Comparison of ENCODE assay signal across 18 cellular contexts in the genomic region with DNA sequence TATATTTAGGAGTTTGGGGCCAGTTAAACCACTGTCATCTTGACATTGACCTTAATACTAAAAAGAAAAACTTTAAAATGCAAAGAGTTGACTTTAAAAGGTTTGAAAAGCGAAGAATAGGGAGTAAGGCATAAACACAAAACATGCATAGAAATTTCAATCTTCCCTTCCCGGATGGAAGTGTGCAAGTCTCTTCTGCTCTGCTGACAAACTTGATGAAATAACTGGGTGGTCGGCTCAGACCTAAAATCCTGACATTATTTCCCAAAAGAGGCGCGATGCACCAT. TPM values are rescaled to one million over a fixed set of nuclear protein-coding genes. Genes with fewer than 3 reads are reported as not detected.
A peak's percentile ranks its signal among the peaks of the same experiment; 100 is the strongest.
DNase-seq lines count a peak whose midpoint lies in the region; ATAC-seq and TF ChIP-seq lines count a peak whose summit lies in the region.
"Had no signal": no experiment of that assay in that cellular context is flagged by ENCODE, and none has a peak within 500 bp of the region (broad histone marks: within the 10 kb centered on the region; RNA-seq: fewer than 3 reads in every experiment).

No MANE protein-coding gene starts in this region.

- H3K4me3 Mint-ChIP-seq in CD4-positive, alpha-beta T cell, result peak overlapping the region; percentile 63
- H3K4me3 Mint-ChIP-seq in activated T-helper 2 cell treated with anti-CD3 and anti-CD28 coated beads, Interferon-gamma antibody, Interleukin-2, Interleukin-4, amounts not matched to agents 10 μg/mL and 5 μg/mL and 100 μg/mL, durations not matched to agents 14 hours and 24 hours and 36 hours (ENCODE audit: low read depth), result peak overlapping the region; percentile 74
- H3K4me3 Mint-ChIP-seq in nephron progenitor cell, result peak overlapping the region; percentile 78
- no peak overlapping the region for H3K4me3 Mint-ChIP-seq in glutamatergic neuron (ENCODE audit: unreplicated experiment)

- no peak overlapping the region for H3K27ac ChIP-seq in CD4-positive, alpha-beta T cell (ENCODE audit: low read depth, low read length)
- no peak overlapping the region for H3K27ac ChIP-seq in GM23248
- H3K27ac ChIP-seq: RWPE1 had no signal

- no peak for TF ChIP-seq CTCF in CD4-positive, alpha-beta T cell (IDR thresholded peaks at IDR 0.05)
- no peak for TF ChIP-seq CTCF in nephron progenitor cell (IDR thresholded peaks at IDR 0.05)
- no peak for TF ChIP-seq CTCF in glutamatergic neuron (IDR thresholded peaks at IDR 0.05; ENCODE audit: partially characterized antibody, unreplicated experiment)

- no peak for DNase-seq in CD4-positive, alpha-beta T cell
- DNase-seq in GM23248 (no peak), nephron progenitor cell (no peak), glutamatergic neuron (no peak), kidney glomerular epithelial cell (lab: John Stamatoyannopoulos, UW) (no peak)
- DNase-seq in activated T-helper 2 cell treated with anti-CD3 and anti-CD28 coated beads, Interferon-gamma antibody, Interleukin-2, Interleukin-4, amounts not matched to agents 10 μg/mL and 5 μg/mL and 100 μg/mL, durations not matched to agents 14 hours and 24 hours and 36 hours (ENCODE audit: low spot score), result no peak
- DNase-seq: activated CD4-positive, alpha-beta T cell treated with anti-CD3 and anti-CD28 coated beads, Interleukin-2, amount 50 U/mL, for 4 hours; activated naive CD4-positive, alpha-beta T cell treated with anti-CD3 and anti-CD28 coated beads, Interleukin-2, amount 50 U/mL, for 16 hours; CD8-positive, alpha-beta T cell; central memory CD4-positive, alpha-beta T cell; kidney; NCI-H187; NCI-H526 treated with DMSO at 0.1 percent for 48 hours; stimulated activated CD4-positive, alpha-beta T cell treated with anti-CD3 and anti-CD28 coated beads, Interleukin-2, amount 100 ng/mL, for 48 hours; T-helper 9 cell had no signal

- no peaks in the 10 kb centered on the region for H3K79me2 ChIP-seq in GM23248 (ENCODE audit: insufficient read depth)

- H3K4me1 ChIP-seq in GM23248 (ENCODE audit: insufficient read depth), result peaks cover 5% of the 10 kb centered on the region

- CTCF ChIA-PET in CD4-positive, alpha-beta T cell (lab: Charles Lee), result no interaction called here

- in situ Hi-C loops in GM23248 (cut with MboI), result no loop called here

- H3K27me3 Mint-ChIP-seq in CD4-positive, alpha-beta T cell, result peaks cover 94% of the 10 kb centered on the region
- H3K27me3 Mint-ChIP-seq in activated T-helper 2 cell treated with anti-CD3 and anti-CD28 coated beads, Interferon-gamma antibody, Interleukin-2, Interleukin-4, amounts not matched to agents 10 μg/mL and 5 μg/mL and 100 μg/mL, durations not matched to agents 14 hours and 24 hours and 36 hours (ENCODE audit: low read depth), result peaks cover 78% of the 10 kb centered on the region
- H3K27me3 Mint-ChIP-seq in nephron progenitor cell (ENCODE audit: low read depth, poor library complexity) (peaks cover 92% of the 10 kb centered on the region), glutamatergic neuron (ENCODE audit: unreplicated experiment) (peaks cover 25% of the 10 kb centered on the region)

- H3K36me3 Mint-ChIP-seq in CD4-positive, alpha-beta T cell (ENCODE audit: low read depth), result peaks cover 5% of the 10 kb centered on the region
- H3K36me3 Mint-ChIP-seq in activated T-helper 2 cell treated with anti-CD3 and anti-CD28 coated beads, Interferon-gamma antibody, Interleukin-2, Interleukin-4, amounts not matched to agents 10 μg/mL and 5 μg/mL and 100 μg/mL, durations not matched to agents 14 hours and 24 hours and 36 hours (ENCODE audit: low read depth), result no peaks in the 10 kb centered on the region
- H3K36me3 Mint-ChIP-seq in nephron progenitor cell (ENCODE audit: low read depth) (no peaks in the 10 kb centered on the region), glutamatergic neuron (ENCODE audit: unreplicated experiment) (peaks cover 4% of the 10 kb centered on the region)

- intact Hi-C loops in CD4-positive, alpha-beta T cell (cut with DNase I, micrococcal nuclease), result loop anchor here in 1 of 2 experiments (2.0 to 5.0 kb wide), 4 partner anchors 25 to 825 kb away; a partner anchor contains a TSS
- intact Hi-C loops in activated T-helper 2 cell treated with anti-CD3 and anti-CD28 coated beads, Interferon-gamma antibody, Interleukin-2, Interleukin-4, amounts not matched to agents 10 μg/mL and 5 μg/mL and 100 μg/mL, durations not matched to agents 14 hours and 24 hours and 36 hours (cut with micrococcal nuclease), result loop anchor here (1.0 to 5.0 kb wide), 7 partner anchors 25 to 845 kb away; a partner anchor contains a TSS

- peaks cover 98% of the 10 kb centered on the region for H3K27me3 ChIP-seq in CD4-positive, alpha-beta T cell (ENCODE audit: control insufficient read depth, insufficient read depth, low read length)
- peaks cover 84% of the 10 kb centered on the region for H3K27me3 ChIP-seq in GM23248 (replicated peaks; ENCODE audit: insufficient read depth)

- no peaks in the 10 kb centered on the region for H4K20me1 ChIP-seq in GM23248 (ENCODE audit: insufficient read depth)

- peaks cover 32% of the 10 kb centered on the region for H3K4me1 Mint-ChIP-seq in CD4-positive, alpha-beta T cell (ENCODE audit: low read depth)
- H3K4me1 Mint-ChIP-seq in activated T-helper 2 cell treated with anti-CD3 and anti-CD28 coated beads, Interferon-gamma antibody, Interleukin-2, Interleukin-4, amounts not matched to agents 10 μg/mL and 5 μg/mL and 100 μg/mL, durations not matched to agents 14 hours and 24 hours and 36 hours (ENCODE audit: low read depth), result peaks cover 46% of the 10 kb centered on the region
- peaks cover 29% of the 10 kb centered on the region for H3K4me1 Mint-ChIP-seq in nephron progenitor cell
- peaks cover 1% of the 10 kb centered on the region for H3K4me1 Mint-ChIP-seq in glutamatergic neuron (ENCODE audit: low read depth, unreplicated experiment)

- ATAC-seq in CD4-positive, alpha-beta T cell (ENCODE audit: poor library complexity), result no peak
- no peak for ATAC-seq in GM18868 (IDR thresholded peaks at IDR 0.05; ENCODE audit: unreplicated experiment)
- ATAC-seq: CD8-positive, alpha-beta T cell had no signal

- peak overlapping the region; percentile 86; the same call in 1 of the 2 replicates for H3K4me3 ChIP-seq in GM23248

- POLR2A ChIA-PET in CD4-positive, alpha-beta T cell (lab: Charles Lee), result interaction anchor here (2.1 kb wide), 1 partner anchor 19 kb away, joined by 6 read pairs; no protein-coding TSS in a partner anchor

- no peaks in the 10 kb centered on the region for H3F3A ChIP-seq in GM23248 (ENCODE audit: insufficient read depth)

- H3K36me3 ChIP-seq in GM23248 (ENCODE audit: low read depth), result no peaks in the 10 kb centered on the region
- H3K36me3 ChIP-seq: right atrium auricular region had no signal

- WGBS in GM23248 (ENCODE audit: low coverage in 1 of 2, low lambda C conversion rate in 2 of 2, missing lambda C conversion rate in 2 of 2), 2 experiments, result 46 to 47% methylated on average over 5 of the region's 5 CpGs

- H2AFZ ChIP-seq in GM23248, result no peak overlapping the region

- H3K9ac ChIP-seq in GM23248, result no peak overlapping the region

- peak overlapping the region; percentile 95 for H3K4me2 ChIP-seq in GM23248 (ENCODE audit: unreplicated experiment)

- H3K9me3 Mint-ChIP-seq in CD4-positive, alpha-beta T cell, result peaks cover 13% of the 10 kb centered on the region
- no peaks in the 10 kb centered on the region for H3K9me3 Mint-ChIP-seq in activated T-helper 2 cell treated with anti-CD3 and anti-CD28 coated beads, Interferon-gamma antibody, Interleukin-2, Interleukin-4, amounts not matched to agents 10 μg/mL and 5 μg/mL and 100 μg/mL, durations not matched to agents 14 hours and 24 hours and 36 hours
- H3K9me3 Mint-ChIP-seq in nephron progenitor cell, result peaks cover 3% of the 10 kb centered on the region
- H3K9me3 Mint-ChIP-seq in glutamatergic neuron (ENCODE audit: unreplicated experiment), result peaks cover 11% of the 10 kb centered on the region

- peak overlapping the region; percentile 32 for H3K27ac Mint-ChIP-seq in CD4-positive, alpha-beta T cell
- H3K27ac Mint-ChIP-seq in activated T-helper 2 cell treated with anti-CD3 and anti-CD28 coated beads, Interferon-gamma antibody, Interleukin-2, Interleukin-4, amounts not matched to agents 10 μg/mL and 5 μg/mL and 100 μg/mL, durations not matched to agents 14 hours and 24 hours and 36 hours, result no peak overlapping the region
- H3K27ac Mint-ChIP-seq in nephron progenitor cell (no peak overlapping the region), glutamatergic neuron (ENCODE audit: unreplicated experiment) (no peak overlapping the region)
- H3K27ac Mint-ChIP-seq: CD8-positive, alpha-beta T cell had no signal

- H3K9me3 ChIP-seq in CD4-positive, alpha-beta T cell (ENCODE audit: control insufficient read depth, low read length), result peaks cover 45% of the 10 kb centered on the region
- no peaks in the 10 kb centered on the region for H3K9me3 ChIP-seq in GM23248 (ENCODE audit: low read depth)
- H3K9me3 ChIP-seq: right atrium auricular region had no signal

- no peaks in the 10 kb centered on the region for H3K9me2 ChIP-seq in GM23248 (ENCODE audit: insufficient read depth)

RNA-seq across cellular contexts. Expression of a gene that starts 3.4 kb away (rescaled TPM):
- total RNA-seq in CD4-positive, alpha-beta T cell, result not detected
- not detected in 2 replicates for total RNA-seq in GM23248 (2014; rRNA removed; shearing (Covaris generic))
- not detected in 2 replicates for polyA plus RNA-seq in GM23248 (2016; fragmentation: Nextera tagmentation; extraction: Ambion mirVana)
- total RNA-seq in activated T-helper 2 cell treated with anti-CD3 and anti-CD28 coated beads, Interferon-gamma antibody, Interleukin-2, Interleukin-4, amounts not matched to agents 10 μg/mL and 5 μg/mL and 100 μg/mL, durations not matched to agents 14 hours and 24 hours and 36 hours, result 0.14 and 0.62 TPM in 2 replicates
- total RNA-seq in glutamatergic neuron (ENCODE audit: unreplicated experiment), result not detected
- total RNA-seq: CD8-positive, alpha-beta T cell; right atrium auricular region had no signal

RNA-seq across cellular contexts. Expression of a gene that starts 21.0 kb away (rescaled TPM):
- 10 to 100 TPM; 65.4 to 69.3 TPM for total RNA-seq in CD4-positive, alpha-beta T cell
- total RNA-seq in GM23248 (2014; rRNA removed; shearing (Covaris generic)), result 66.0 and 77.1 TPM in 2 replicates
- 37.6 and 38.0 TPM in 2 replicates for polyA plus RNA-seq in GM23248 (2016; fragmentation: Nextera tagmentation; extraction: Ambion mirVana)
- 64.2 and 69.0 TPM in 2 replicates for total RNA-seq in activated T-helper 2 cell treated with anti-CD3 and anti-CD28 coated beads, Interferon-gamma antibody, Interleukin-2, Interleukin-4, amounts not matched to agents 10 μg/mL and 5 μg/mL and 100 μg/mL, durations not matched to agents 14 hours and 24 hours and 36 hours
- total RNA-seq in glutamatergic neuron (ENCODE audit: unreplicated experiment), result 23.3 TPM

RNA-seq across cellular contexts. Expression of a gene that starts 25.7 kb away (rescaled TPM):
- 10 to 100 TPM; 43.2 to 51.0 TPM for total RNA-seq in CD4-positive, alpha-beta T cell
- total RNA-seq in GM23248 (2014; rRNA removed; shearing (Covaris generic)), result 26.4 and 48.2 TPM in 2 replicates
- 103 and 104 TPM in 2 replicates for polyA plus RNA-seq in GM23248 (2016; fragmentation: Nextera tagmentation; extraction: Ambion mirVana)
- 92.1 and 105 TPM in 2 replicates for total RNA-seq in activated T-helper 2 cell treated with anti-CD3 and anti-CD28 coated beads, Interferon-gamma antibody, Interleukin-2, Interleukin-4, amounts not matched to agents 10 μg/mL and 5 μg/mL and 100 μg/mL, durations not matched to agents 14 hours and 24 hours and 36 hours
- 31.7 TPM for total RNA-seq in glutamatergic neuron (ENCODE audit: unreplicated experiment)
